Comparison of ENCODE assay signal across 29 cellular contexts in the genomic region with DNA sequence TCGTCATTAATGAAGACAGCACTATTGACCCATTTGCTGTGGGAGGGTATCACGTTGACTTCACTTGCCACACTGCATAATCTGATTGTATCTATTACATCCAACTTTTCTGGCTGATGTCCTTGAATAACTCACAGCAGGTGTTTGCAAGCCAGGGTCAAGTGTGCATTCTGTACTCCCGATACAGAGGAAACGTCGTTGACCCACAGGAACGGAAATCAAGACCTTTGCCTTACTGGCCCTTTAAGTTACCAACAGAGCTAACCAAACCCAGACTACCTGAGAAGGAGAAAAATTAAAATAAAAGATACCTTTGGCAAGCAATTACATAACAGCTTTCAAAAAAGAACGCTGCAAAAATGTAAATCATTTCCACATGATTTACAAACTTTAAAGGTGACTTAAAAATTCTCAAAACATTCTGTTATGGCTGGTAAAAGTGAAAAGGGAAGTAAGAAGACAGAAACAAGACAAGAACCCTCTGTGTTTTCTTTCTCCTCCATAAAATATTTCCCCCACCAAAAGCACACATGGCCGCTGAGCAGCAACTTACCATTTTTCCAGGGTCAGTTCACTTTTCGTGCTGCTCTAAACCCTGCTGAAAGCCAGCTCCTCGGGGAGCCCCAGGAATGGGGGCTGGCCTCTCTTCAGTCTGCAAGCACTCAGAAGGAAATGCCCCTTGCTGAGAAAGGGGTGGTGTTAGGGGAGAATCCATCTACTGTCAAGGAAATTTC. TPM values are rescaled to one million over a fixed set of nuclear protein-coding genes. Genes with fewer than 3 reads are reported as not detected.
DNase-seq lines count a peak whose midpoint lies in the region; ATAC-seq, FAIRE-seq and TF ChIP-seq lines count a peak whose summit lies in the region.
"Had no signal": no experiment of that assay in that cellular context is flagged by ENCODE, and none has a peak within 500 bp of the region (broad histone marks: within the 10 kb centered on the region; RNA-seq: fewer than 3 reads in every experiment).

No MANE protein-coding gene starts in this region.

- peak; percentile 42 for ATAC-seq in GM21529 (IDR thresholded peaks at IDR 0.05; ENCODE audit: unreplicated experiment)
- no peak for ATAC-seq in HG02588 (IDR thresholded peaks at IDR 0.05; ENCODE audit: unreplicated experiment)
- no peak for ATAC-seq in body of pancreas
- ATAC-seq: activated CD4-positive, alpha-beta T cell treated with anti-CD3 and anti-CD28 coated beads for 36 hours; activated naive CD8-positive, alpha-beta T cell treated with anti-CD3 and anti-CD28 coated beads, Interleukin-2, amount 50 U/mL, for 24 hours; gastroesophageal sphincter; left lung had no signal

- H3K27me3 ChIP-seq in body of pancreas: peaks cover 0 to 5% of the 10 kb centered on the region in 2 donors
- H3K27me3 ChIP-seq: thyroid gland, vagina had no signal

- FAIRE-seq in GM12891 (lab: Jason Lieb, UNC): peak; percentile 55
- FAIRE-seq: endometrium, GM19239 had no signal

- H3K27ac ChIP-seq in OCI-LY7 (ENCODE audit: low read depth, low read length, poor library complexity, severe bottlenecking) (no peak overlapping the region), body of pancreas (no peak overlapping the region)
- H3K27ac ChIP-seq: C4-2B, gastroesophageal sphincter, hepatocyte, left lung, thyroid gland, vagina had no signal

- no peaks in the 10 kb centered on the region; the same call in 1 of the 2 replicates for H3K9me2 ChIP-seq in OCI-LY7 (ENCODE audit: insufficient read depth, low read length)

- H3K9me3 Mint-ChIP-seq in mesothelial cell of epicardium: peaks cover 3% of the 10 kb centered on the region
- H3K9me3 Mint-ChIP-seq: activated naive CD8-positive, alpha-beta T cell treated with anti-CD3 and anti-CD28 coated beads, Interleukin-2, amount 50 U/mL, for 24 hours; central memory CD8-positive, alpha-beta T cell; naive B cell; stimulated activated naive CD8-positive, alpha-beta T cell treated with anti-CD3 and anti-CD28 coated beads, Interleukin-15, Interleukin-2, amounts not matched to agents 100 ng/mL and 50 ng/mL, for 24 hours had no signal

- H3K4me1 Mint-ChIP-seq in mesothelial cell of epicardium: peaks cover 10% of the 10 kb centered on the region
- H3K4me1 Mint-ChIP-seq: activated CD4-positive, alpha-beta T cell treated with anti-CD3 and anti-CD28 coated beads for 36 hours; activated naive CD8-positive, alpha-beta T cell treated with anti-CD3 and anti-CD28 coated beads, Interleukin-2, amount 50 U/mL, for 24 hours; central memory CD8-positive, alpha-beta T cell; immature natural killer cell; naive B cell had no signal

- H3K4me2 ChIP-seq in OCI-LY7 (ENCODE audit: low read length): peak overlapping the region; percentile 25
- H3K4me2 ChIP-seq: hepatocyte had no signal

- H3K27ac Mint-ChIP-seq in mesothelial cell of epicardium: peak overlapping the region; percentile 56
- H3K27ac Mint-ChIP-seq: activated CD4-positive, alpha-beta T cell treated with anti-CD3 and anti-CD28 coated beads for 36 hours; activated naive CD8-positive, alpha-beta T cell treated with anti-CD3 and anti-CD28 coated beads, Interleukin-2, amount 50 U/mL, for 24 hours; immature natural killer cell; naive B cell; stimulated activated naive CD8-positive, alpha-beta T cell treated with anti-CD3 and anti-CD28 coated beads, Interleukin-15, Interleukin-2, amounts not matched to agents 100 ng/mL and 50 ng/mL, for 24 hours had no signal

- WGBS in body of pancreas, 2 donors: 8 to 15% methylated on average over 10 of the region's 10 CpGs

- DNase-seq in GM12891 (ENCODE audit: insufficient read length, low spot score) (no peak), OCI-LY7 (ENCODE audit: low spot score) (peak; percentile 14), mesothelial cell of epicardium (ENCODE audit: low spot score in 2 of 2, unreplicated experiment in 2 of 2) (no peak), HuH-7 (ENCODE audit: low spot score) (no peak), DMS153 treated with DMSO at 0.1 percent for 48 hours (lab: John Stamatoyannopoulos, UW; ENCODE audit: unreplicated experiment) (no peak), body of pancreas (no peak)
- DNase-seq: activated CD4-positive, alpha-beta T cell treated with anti-CD3 and anti-CD28 coated beads for 36 hours; activated CD8-positive, alpha-beta memory T cell treated with anti-CD3 and anti-CD28 coated beads for 24 hours; activated naive CD8-positive, alpha-beta T cell treated with anti-CD3 and anti-CD28 coated beads, Interleukin-2, amount 50 U/mL, for 24 hours; activated T-cell treated with anti-CD3 and anti-CD28 coated beads, Interleukin-2, amount 50 U/mL, for 1 hour; dermis blood vessel endothelial cell; immature natural killer cell; left lung; naive B cell; NCI-H1105 treated with DMSO at 0.1 percent for 48 hours; NCI-H1930; NCI-H774; nucleus accumbens; thyroid gland had no signal

- intact Hi-C loops in OCI-LY7 (cut with micrococcal nuclease; ENCODE audit: unreplicated experiment): no loop called here
- intact Hi-C loops in body of pancreas (cut with DNase I): no loop called here

- no peak for TF ChIP-seq CTCF in OCI-LY7 (conservative IDR thresholded peaks at IDR 0.05; ENCODE audit: low read length)
- no peak for TF ChIP-seq CTCF in mesothelial cell of epicardium (IDR thresholded peaks at IDR 0.05; ENCODE audit: unreplicated experiment)
- no peak for TF ChIP-seq CTCF in body of pancreas (IDR thresholded peaks at IDR 0.05)

- no peaks in the 10 kb centered on the region for H4K20me1 ChIP-seq in OCI-LY7 (ENCODE audit: insufficient read depth, low read length)

- peak overlapping the region; percentile 55; the same call in 1 of the 2 replicates for H2AFZ ChIP-seq in OCI-LY7 (ENCODE audit: low read length)
- H2AFZ ChIP-seq: hepatocyte had no signal

- H3K36me3 ChIP-seq in OCI-LY7 (ENCODE audit: insufficient read depth, low read length): no peaks in the 10 kb centered on the region
- no peaks in the 10 kb centered on the region for H3K36me3 ChIP-seq in body of pancreas (replicated peaks in 1 of 2; ENCODE audit: insufficient read depth in 1 of 2, low read depth in 2 of 2)
- H3K36me3 ChIP-seq: gastroesophageal sphincter, left lung, thyroid gland, vagina had no signal

- POLR2A ChIA-PET in OCI-LY7 (lab: Charles Lee): no interaction called here

- no peak overlapping the region for H3K4me3 Mint-ChIP-seq in mesothelial cell of epicardium
- H3K4me3 Mint-ChIP-seq: activated CD4-positive, alpha-beta T cell treated with anti-CD3 and anti-CD28 coated beads for 36 hours; activated naive CD8-positive, alpha-beta T cell treated with anti-CD3 and anti-CD28 coated beads, Interleukin-2, amount 50 U/mL, for 24 hours; central memory CD8-positive, alpha-beta T cell; immature natural killer cell; naive B cell; stimulated activated naive CD8-positive, alpha-beta T cell treated with anti-CD3 and anti-CD28 coated beads, Interleukin-15, Interleukin-2, amounts not matched to agents 100 ng/mL and 50 ng/mL, for 24 hours had no signal

- H3K4me3 ChIP-seq in OCI-LY7 (ENCODE audit: low read depth, low read length, poor library complexity, severe bottlenecking) (no peak overlapping the region), body of pancreas (no peak overlapping the region)
- H3K4me3 ChIP-seq: gastroesophageal sphincter, hepatocyte, left lung, thyroid gland, vagina had no signal

- no peaks in the 10 kb centered on the region for H3K79me2 ChIP-seq in OCI-LY7 (ENCODE audit: insufficient read depth, low read depth, low read length)
- H3K79me2 ChIP-seq: hepatocyte had no signal

- no peaks in the 10 kb centered on the region for H3K9me3 ChIP-seq in OCI-LY7 (ENCODE audit: low read length)
- no peaks in the 10 kb centered on the region for H3K9me3 ChIP-seq in body of pancreas
- H3K9me3 ChIP-seq: gastroesophageal sphincter, left lung, thyroid gland, vagina had no signal

- CTCF ChIA-PET in OCI-LY7 (lab: Charles Lee; ENCODE audit: unreplicated experiment): no interaction called here

- H3K36me3 Mint-ChIP-seq in mesothelial cell of epicardium: no peaks in the 10 kb centered on the region
- H3K36me3 Mint-ChIP-seq: immature natural killer cell, naive B cell had no signal

- H3K4me1 ChIP-seq in OCI-LY7 (ENCODE audit: insufficient read depth, low read length, poor library complexity, severe bottlenecking) (peaks cover 4% of the 10 kb centered on the region), body of pancreas (peaks cover 14% of the 10 kb centered on the region)
- H3K4me1 ChIP-seq: gastroesophageal sphincter, left lung, thyroid gland, vagina had no signal

- BruUV-seq in OCI-LY7 (replicated peaks; lab: Mats Ljungman, UMichigan): no TSS peak

- peaks cover 45% of the 10 kb centered on the region for H3K27me3 Mint-ChIP-seq in mesothelial cell of epicardium (ENCODE audit: low read depth)

- no peak for TF ChIP-seq POLR2A in GM12891 (IDR thresholded peaks at IDR 0.05; ENCODE audit: low read depth, low read length)
- no peak for TF ChIP-seq POLR2A in body of pancreas (IDR thresholded peaks at IDR 0.05)

TF ChIP-seq in GM12891, 5 proteins besides CTCF, POLR2A, EP300 and RAD21:
- TF ChIP-seq POU2F2 (IDR thresholded peaks at IDR 0.05; ENCODE audit: low read depth, low read length) (no peak), POLR2AphosphoS5 (IDR thresholded peaks at IDR 0.05; ENCODE audit: low read depth, low read length) (no peak), PAX5 (IDR thresholded peaks at IDR 0.05; ENCODE audit: insufficient read depth, low read length, severe bottlenecking) (no peak)

RNA-seq across cellular contexts. Expression of a gene that starts 6.5 kb away (rescaled TPM):
- polyA plus RNA-seq in GM12891 (2012; ENCODE audit: low read depth, missing spikeins): 1.9 TPM
- not detected in 2 replicates for total RNA-seq in OCI-LY7 (2014; rRNA removed; shearing (Covaris generic))
- total RNA-seq in OCI-LY7 (2022) (0.37 and 0.38 TPM in 2 replicates), mesothelial cell of epicardium (3.2 to 3.6 TPM (median 3.3 TPM) in 3 replicates), body of pancreas (1 to 10 TPM in 1 of 2 donors, not detected in 1; 1.0 TPM)
- polyA plus RNA-seq: hepatocyte had no signal
